1 cellular context compared by ENCODE assay signal in genomic region chr14:91354221-91354916, GRCh38.
TF ChIP-seq lines count a peak whose summit lies in the region.

No MANE protein-coding gene starts in this region.

TF ChIP-seq in WTC11, 78 proteins besides CTCF, POLR2A, EP300 and RAD21 (continued from another document):
- TF ChIP-seq ARID4B (CRISPR knock-in tag; IDR thresholded peaks at IDR 0.05; ENCODE audit: borderline replicate concordance) (no peak), JUN (CRISPR knock-in tag; IDR thresholded peaks at IDR 0.05) (no peak)
- TF ChIP-seq, protein P1, sequence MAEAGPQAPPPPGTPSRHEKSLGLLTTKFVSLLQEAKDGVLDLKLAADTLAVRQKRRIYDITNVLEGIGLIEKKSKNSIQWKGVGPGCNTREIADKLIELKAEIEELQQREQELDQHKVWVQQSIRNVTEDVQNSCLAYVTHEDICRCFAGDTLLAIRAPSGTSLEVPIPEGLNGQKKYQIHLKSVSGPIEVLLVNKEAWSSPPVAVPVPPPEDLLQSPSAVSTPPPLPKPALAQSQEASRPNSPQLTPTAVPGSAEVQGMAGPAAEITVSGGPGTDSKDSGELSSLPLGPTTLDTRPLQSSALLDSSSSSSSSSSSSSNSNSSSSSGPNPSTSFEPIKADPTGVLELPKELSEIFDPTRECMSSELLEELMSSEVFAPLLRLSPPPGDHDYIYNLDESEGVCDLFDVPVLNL (CRISPR knock-in tag; IDR thresholded peaks at IDR 0.05; ENCODE audit: borderline replicate concordance, low read depth): no peak
TF ChIP-seq in WTC11: peak in this region for 0.
